Comparison of ENCODE assay signal across 1 cellular context in genomic region chr6:620950-621349, GRCh38.
TF ChIP-seq lines count a peak whose summit lies in the region.

No MANE protein-coding gene starts in this region.

TF ChIP-seq in GM23338, 12 proteins besides CTCF, POLR2A, EP300 and RAD21 (continued from another document):
- TF ChIP-seq REST (IDR thresholded peaks at IDR 0.05; ENCODE audit: unreplicated experiment) (no peak), ZNF114 (CRISPR knock-in tag; IDR thresholded peaks at IDR 0.05) (no peak), NANOG (IDR thresholded peaks at IDR 0.05; ENCODE audit: borderline replicate concordance) (no peak), POLR2AphosphoS5 (IDR thresholded peaks at IDR 0.05; ENCODE audit: low read depth) (no peak), CREB1 (CRISPR knock-in tag; IDR thresholded peaks at IDR 0.05; ENCODE audit: low read depth) (no peak), ZNF462 (CRISPR knock-in tag; IDR thresholded peaks at IDR 0.05) (no peak), ZNF331 (CRISPR knock-in tag; IDR thresholded peaks at IDR 0.05; ENCODE audit: low read depth) (no peak)
